1 cellular context compared by ENCODE assay signal in genomic region chr11:1876361-1877063, GRCh38.
TF ChIP-seq lines count a peak whose summit lies in the region.

No MANE protein-coding gene starts in this region.

TF ChIP-seq in HEK293, 187 proteins besides CTCF, POLR2A, EP300 and RAD21 (continued from another document):
- TF ChIP-seq ZBTB26 (tag by site-specific recombination; optimal IDR thresholded peaks at IDR 0.05) (no peak), RBAK (tag by site-specific recombination; IDR thresholded peaks at IDR 0.05) (no peak), ZNF423 (tag by site-specific recombination; IDR thresholded peaks at IDR 0.05) (no peak), ZNF629 (tag by site-specific recombination; IDR thresholded peaks at IDR 0.05) (no peak)
